1 cellular context compared by ENCODE assay signal in genomic region chr17:37689317-37689716, GRCh38.
TF ChIP-seq lines count a peak whose summit lies in the region.

No MANE protein-coding gene starts in this region.

TF ChIP-seq in HepG2, 621 proteins besides CTCF, POLR2A, EP300 and RAD21 (continued from another document):
- TF ChIP-seq FOSL2 (CRISPR knock-in tag; IDR thresholded peaks at IDR 0.05) (no peak), PHF20 (CRISPR knock-in tag; IDR thresholded peaks at IDR 0.05) (no peak), RFXAP (CRISPR knock-in tag; IDR thresholded peaks at IDR 0.05; ENCODE audit: borderline replicate concordance) (no peak), HOXA7 (CRISPR knock-in tag; IDR thresholded peaks at IDR 0.05) (no peak), ZNF432 (CRISPR knock-in tag; IDR thresholded peaks at IDR 0.05; ENCODE audit: borderline replicate concordance) (no peak), THRA (CRISPR knock-in tag; IDR thresholded peaks at IDR 0.05; ENCODE audit: borderline replicate concordance) (peak; percentile 28; the same call in 1 of the 2 replicates), MAFK (conservative IDR thresholded peaks at IDR 0.05 in 1 of 2, IDR thresholded peaks at IDR 0.05 in 1 of 2; ENCODE audit: low read length in 2 of 2) (no peak), ZFP1 (CRISPR knock-in tag; IDR thresholded peaks at IDR 0.05) (no peak), RERE (CRISPR knock-in tag; IDR thresholded peaks at IDR 0.05; ENCODE audit: low read depth) (peak; percentile 60; the same call in 1 of the 2 replicates)
TF ChIP-seq in HepG2: peak in this region for 48.
